ENCODE assay signal across 1 cellular context in the genomic region with DNA sequence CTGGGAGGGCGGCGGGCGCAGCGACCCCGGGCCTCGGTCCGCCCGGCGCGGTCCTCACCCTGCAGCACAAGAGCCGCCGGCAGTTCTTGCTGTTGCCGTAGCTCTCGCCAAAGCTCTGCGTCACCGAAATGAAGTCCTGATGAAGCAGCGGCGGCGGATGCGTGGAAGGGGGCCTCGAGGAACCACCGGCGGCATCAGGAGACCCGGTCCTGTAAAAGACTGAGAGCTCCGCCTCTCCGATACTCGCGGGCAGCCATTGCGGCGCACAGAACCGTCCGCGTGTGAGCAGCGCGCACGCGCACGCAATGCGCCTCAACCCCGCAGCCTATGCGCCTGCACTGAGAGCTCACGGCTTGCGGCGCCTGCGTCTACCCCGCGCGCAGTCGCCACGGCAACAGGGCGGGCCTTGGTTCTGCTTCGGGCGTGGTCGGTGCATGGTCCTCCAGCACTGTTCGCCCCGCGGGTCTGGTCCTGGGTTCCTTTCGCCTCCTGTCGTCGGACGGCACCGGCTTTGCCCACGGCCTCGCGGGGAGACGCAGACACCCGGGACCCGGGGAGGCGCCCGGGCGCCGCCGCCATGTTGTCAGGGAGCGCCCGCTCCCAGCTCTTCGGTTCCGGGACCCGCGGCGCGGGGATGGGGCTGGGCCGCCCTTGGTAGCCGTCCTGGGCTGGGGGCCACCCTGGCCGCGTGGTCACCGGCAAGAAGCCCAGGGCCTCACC.
TF ChIP-seq lines count a peak whose summit lies in the region.

No MANE protein-coding gene starts in this region.

TF ChIP-seq in HepG2, 621 proteins besides CTCF, POLR2A, EP300 and RAD21 (continued from another document and continues in another):
- TF ChIP-seq KIAA2018 (CRISPR knock-in tag; IDR thresholded peaks at IDR 0.05; ENCODE audit: borderline replicate concordance) = no peak
- TF ChIP-seq ZNF354B (CRISPR knock-in tag; IDR thresholded peaks at IDR 0.05) = no peak
- no peak; the same call in 1 of the 2 replicates for TF ChIP-seq ZNF143 (CRISPR knock-in tag; IDR thresholded peaks at IDR 0.05)
- peak; percentile 19; the same call in 1 of the 2 replicates for TF ChIP-seq STAT6 (CRISPR knock-in tag; IDR thresholded peaks at IDR 0.05; ENCODE audit: borderline replicate concordance)
- TF ChIP-seq ZNF883 (CRISPR knock-in tag; IDR thresholded peaks at IDR 0.05; ENCODE audit: not compliant biosample characterization) = peak; percentile 80
- TF ChIP-seq ZFAT (CRISPR knock-in tag; conservative IDR thresholded peaks at IDR 0.05) = no peak
- no peak for TF ChIP-seq ZNF460 (CRISPR knock-in tag; IDR thresholded peaks at IDR 0.05; ENCODE audit: borderline replicate concordance)
- TF ChIP-seq, protein P1, sequence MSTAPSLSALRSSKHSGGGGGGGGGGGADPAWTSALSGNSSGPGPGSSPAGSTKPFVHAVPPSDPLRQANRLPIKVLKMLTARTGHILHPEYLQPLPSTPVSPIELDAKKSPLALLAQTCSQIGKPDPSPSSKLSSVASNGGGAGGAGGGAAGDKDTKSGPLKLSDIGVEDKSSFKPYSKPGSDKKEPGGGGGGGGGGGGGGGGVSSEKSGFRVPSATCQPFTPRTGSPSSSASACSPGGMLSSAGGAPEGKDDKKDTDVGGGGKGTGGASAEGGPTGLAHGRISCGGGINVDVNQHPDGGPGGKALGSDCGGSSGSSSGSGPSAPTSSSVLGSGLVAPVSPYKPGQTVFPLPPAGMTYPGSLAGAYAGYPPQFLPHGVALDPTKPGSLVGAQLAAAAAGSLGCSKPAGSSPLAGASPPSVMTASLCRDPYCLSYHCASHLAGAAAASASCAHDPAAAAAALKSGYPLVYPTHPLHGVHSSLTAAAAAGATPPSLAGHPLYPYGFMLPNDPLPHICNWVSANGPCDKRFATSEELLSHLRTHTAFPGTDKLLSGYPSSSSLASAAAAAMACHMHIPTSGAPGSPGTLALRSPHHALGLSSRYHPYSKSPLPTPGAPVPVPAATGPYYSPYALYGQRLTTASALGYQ (CRISPR knock-in tag; IDR thresholded peaks at IDR 0.05) = no peak; the same call in 1 of the 2 replicates
- no peak for TF ChIP-seq HNRNPUL1 (IDR thresholded peaks at IDR 0.05; ENCODE audit: low read depth, low read length)
- TF ChIP-seq ZNF670 (CRISPR knock-in tag; IDR thresholded peaks at IDR 0.05; ENCODE audit: borderline replicate concordance) = no peak
- no peak for TF ChIP-seq SRF (IDR thresholded peaks at IDR 0.05; ENCODE audit: low read depth, low read length)
- TF ChIP-seq ZNF430 (CRISPR knock-in tag; IDR thresholded peaks at IDR 0.05) = peak; percentile 78
- no peak for TF ChIP-seq CENPT (CRISPR knock-in tag; IDR thresholded peaks at IDR 0.05; ENCODE audit: low read depth)
- TF ChIP-seq ZNF281 (CRISPR knock-in tag; IDR thresholded peaks at IDR 0.05; ENCODE audit: borderline replicate concordance) = no peak
- TF ChIP-seq SP1 (IDR thresholded peaks at IDR 0.05) = no peak
- peak; percentile 61; the same call in 1 of the 2 replicates for TF ChIP-seq SP1 (CRISPR knock-in tag; IDR thresholded peaks at IDR 0.05)
- TF ChIP-seq ZNF790 (CRISPR knock-in tag; IDR thresholded peaks at IDR 0.05; ENCODE audit: borderline replicate concordance) = peak; percentile 74; the same call in 1 of the 2 replicates
- TF ChIP-seq ZNF441 (CRISPR knock-in tag; IDR thresholded peaks at IDR 0.05; ENCODE audit: borderline replicate concordance) = no peak; the same call in 1 of the 2 replicates
- 0 out of 2 replicates have a peak, but pooled peaks have one; percentile 55 for TF ChIP-seq ZBTB26 (CRISPR knock-in tag; IDR thresholded peaks at IDR 0.05; ENCODE audit: borderline replicate concordance)
- TF ChIP-seq SRSF1 (optimal IDR thresholded peaks at IDR 0.05; ENCODE audit: low read depth, low read length) = no peak
- TF ChIP-seq NFATC3 (CRISPR knock-in tag; IDR thresholded peaks at IDR 0.05) = no peak
- no peak for TF ChIP-seq ZNF720 (CRISPR knock-in tag; IDR thresholded peaks at IDR 0.05)
- TF ChIP-seq FIP1L1 (IDR thresholded peaks at IDR 0.05; ENCODE audit: borderline replicate concordance, insufficient read depth, low read depth, low read length) = no peak
- TF ChIP-seq SP2 (CRISPR knock-in tag; IDR thresholded peaks at IDR 0.05) = peak; percentile 58
- TF ChIP-seq, protein P2, sequence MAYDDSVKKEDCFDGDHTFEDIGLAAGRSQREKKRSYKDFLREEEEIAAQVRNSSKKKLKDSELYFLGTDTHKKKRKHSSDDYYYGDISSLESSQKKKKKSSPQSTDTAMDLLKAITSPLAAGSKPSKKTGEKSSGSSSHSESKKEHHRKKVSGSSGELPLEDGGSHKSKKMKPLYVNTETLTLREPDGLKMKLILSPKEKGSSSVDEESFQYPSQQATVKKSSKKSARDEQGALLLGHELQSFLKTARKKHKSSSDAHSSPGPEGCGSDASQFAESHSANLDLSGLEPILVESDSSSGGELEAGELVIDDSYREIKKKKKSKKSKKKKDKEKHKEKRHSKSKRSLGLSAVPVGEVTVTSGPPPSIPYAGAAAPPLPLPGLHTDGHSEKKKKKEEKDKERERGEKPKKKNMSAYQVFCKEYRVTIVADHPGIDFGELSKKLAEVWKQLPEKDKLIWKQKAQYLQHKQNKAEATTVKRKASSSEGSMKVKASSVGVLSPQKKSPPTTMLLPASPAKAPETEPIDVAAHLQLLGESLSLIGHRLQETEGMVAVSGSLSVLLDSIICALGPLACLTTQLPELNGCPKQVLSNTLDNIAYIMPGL (CRISPR knock-in tag; IDR thresholded peaks at IDR 0.05; ENCODE audit: borderline replicate concordance in 1 of 2, low read depth in 1 of 2) = peak; percentile 58 to 59; a peak in 2 of 4 replicates
- TF ChIP-seq ZNF329 (CRISPR knock-in tag; IDR thresholded peaks at IDR 0.05; ENCODE audit: low read depth) = 0 out of 2 replicates have a peak, but pooled peaks have one; percentile 45
- TF ChIP-seq ASH2L (IDR thresholded peaks at IDR 0.05; ENCODE audit: insufficient read length, low read depth, low read length) = no peak
- TF ChIP-seq SIN3A (IDR thresholded peaks at IDR 0.05; ENCODE audit: borderline replicate concordance, low read depth, low read length) = peak; percentile 85
- peak; percentile 81 for TF ChIP-seq MXD1 (CRISPR knock-in tag; IDR thresholded peaks at IDR 0.05)
- TF ChIP-seq FOXA1 (IDR thresholded peaks at IDR 0.05) = no peak
- no peak; the same call in 1 of the 2 replicates for TF ChIP-seq FOXA1 (CRISPR knock-in tag; IDR thresholded peaks at IDR 0.05)
- no peak for TF ChIP-seq NFIB (CRISPR knock-in tag; IDR thresholded peaks at IDR 0.05; ENCODE audit: borderline replicate concordance)
- TF ChIP-seq FOXK2 (IDR thresholded peaks at IDR 0.05) = no peak
- 0 out of 2 replicates have a peak, but pooled peaks have one; percentile 59 for TF ChIP-seq ARHGAP35 (CRISPR knock-in tag; IDR thresholded peaks at IDR 0.05; ENCODE audit: borderline replicate concordance)
- 0 out of 2 replicates have a peak, but pooled peaks have one; percentile 65 for TF ChIP-seq ZNF234 (CRISPR knock-in tag; conservative IDR thresholded peaks at IDR 0.05)
